Comparison of ENCODE assay signal across 1 cellular context in genomic region chr4:770022-770421, GRCh38.
TF ChIP-seq lines count a peak whose summit lies in the region.

No MANE protein-coding gene starts in this region.

TF ChIP-seq in IMR-90, 13 proteins besides CTCF, POLR2A, EP300 and RAD21:
- no peak for TF ChIP-seq MXI1 (IDR thresholded peaks at IDR 0.05; ENCODE audit: borderline replicate concordance, low read depth, low read length)
- TF ChIP-seq SMC3 (IDR thresholded peaks at IDR 0.05; ENCODE audit: low read depth, low read length) = no peak
- TF ChIP-seq USF2 (IDR thresholded peaks at IDR 0.05; ENCODE audit: low read depth, low read length) = no peak
- no peak for TF ChIP-seq ELK1 (IDR thresholded peaks at IDR 0.05; ENCODE audit: borderline replicate concordance, low read depth, low read length)
- TF ChIP-seq MAFK (IDR thresholded peaks at IDR 0.05; ENCODE audit: low read depth, low read length) = no peak
- TF ChIP-seq BHLHE40 (IDR thresholded peaks at IDR 0.05; ENCODE audit: low read depth, low read length) = no peak
- no peak for TF ChIP-seq RFX5 (IDR thresholded peaks at IDR 0.05; ENCODE audit: low read depth, low read length)
- TF ChIP-seq CEBPB (IDR thresholded peaks at IDR 0.05; ENCODE audit: low read depth, low read length) = no peak
